ENCODE assay signal across 14 cellular contexts in the genomic region with DNA sequence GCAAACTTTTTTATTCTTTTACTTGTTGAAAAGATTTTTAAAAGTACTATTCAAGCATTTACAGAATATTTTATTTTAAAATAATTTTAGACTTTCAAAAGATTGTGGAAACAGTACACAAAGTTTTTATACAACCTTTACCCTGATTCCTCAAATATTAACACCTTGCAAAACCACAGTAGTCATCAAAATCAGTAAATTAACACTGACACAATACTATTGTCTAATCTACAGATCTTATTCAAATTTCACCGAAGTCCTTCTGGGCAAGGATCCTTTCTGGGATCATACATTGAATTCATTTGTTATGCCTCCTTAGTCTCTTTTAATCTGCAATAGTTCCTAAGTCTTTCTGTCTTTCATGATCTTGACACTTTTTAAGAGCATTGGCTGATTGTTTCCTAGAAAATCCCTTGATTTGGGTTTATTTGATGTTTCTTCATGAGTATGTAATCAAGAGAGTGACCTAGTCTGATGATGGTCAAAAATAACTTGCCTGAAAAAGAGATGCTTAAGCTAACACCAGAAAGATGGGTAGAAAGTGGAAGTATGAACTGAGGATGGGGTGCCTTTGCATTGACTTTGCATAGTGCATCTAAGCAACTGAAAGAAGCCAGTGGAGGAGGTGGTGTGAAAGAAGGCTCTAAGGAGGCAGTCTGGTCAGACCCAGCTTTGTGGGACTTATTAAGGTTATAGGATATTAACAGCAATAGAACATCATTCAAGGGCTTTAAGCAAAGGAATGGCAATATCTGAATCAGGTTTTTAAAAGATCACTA. TPM values are rescaled to one million over a fixed set of nuclear protein-coding genes. Genes with fewer than 3 reads are reported as not detected.
DNase-seq lines count a peak whose midpoint lies in the region; ATAC-seq, FAIRE-seq and TF ChIP-seq lines count a peak whose summit lies in the region.
"Had no signal": no experiment of that assay in that cellular context is flagged by ENCODE, and none has a peak within 500 bp of the region (broad histone marks: within the 10 kb centered on the region; RNA-seq: fewer than 3 reads in every experiment).

No MANE protein-coding gene starts in this region.

- TF ChIP-seq RAD21 in GM12878 (IDR thresholded peaks at IDR 0.05; ENCODE audit: insufficient read depth, low read depth, low read length) = no peak

- H3K27me3 ChIP-seq in GM12878 (replicated peaks in 1 of 2; ENCODE audit: control insufficient read depth in 2 of 2, insufficient read depth in 2 of 2, low read length in 1 of 2) (no peaks in the 10 kb centered on the region), ovary (no peaks in the 10 kb centered on the region)
- H3K27me3 ChIP-seq: pancreas had no signal

- no peak for TF ChIP-seq CTCF in GM12878 (IDR thresholded peaks at IDR 0.05 in 2 of 3, conservative IDR thresholded peaks at IDR 0.05 in 1 of 3; ENCODE audit: control insufficient read depth in 2 of 3, extremely low read depth in 1 of 3, insufficient read depth in 1 of 3, low read depth in 3 of 3, low read length in 3 of 3)
- TF ChIP-seq CTCF in ovary (IDR thresholded peaks at IDR 0.05) = no peak

- TF ChIP-seq EP300 in GM12878 (IDR thresholded peaks at IDR 0.05; ENCODE audit: borderline replicate concordance in 1 of 2, control insufficient read depth in 1 of 2, low read depth in 2 of 2, low read length in 2 of 2) = no peak
- TF ChIP-seq EP300 in ovary (IDR thresholded peaks at IDR 0.05) = no peak

- 12% methylated on average over 1 of the region's 1 CpG for WGBS in GM12878 (ENCODE audit: insufficient coverage, insufficient replicate concordance, low lambda C conversion rate, missing lambda C conversion rate)
- 91 to 98% (median 95%) methylated on average over 1 of the region's 1 CpG for WGBS in ovary, 3 donors

- H3K36me3 ChIP-seq in GM12878 (ENCODE audit: control insufficient read depth in 2 of 2, insufficient read depth in 2 of 2, low read length in 1 of 2) = no peaks in the 10 kb centered on the region
- H3K36me3 ChIP-seq in ovary = no peaks in the 10 kb centered on the region
- H3K36me3 ChIP-seq: pancreas had no signal

- peaks cover 91% of the 10 kb centered on the region for H3K79me2 ChIP-seq in GM12878 (ENCODE audit: control insufficient read depth, insufficient read depth, low read length)

- POLR2A ChIA-PET in GM12878 (lab: Charles Lee) = interaction anchor here (2.2 to 13.1 kb wide), 2 partner anchors 10 to 11 kb away, joined by 7 to 248 read pairs; no protein-coding TSS in a partner anchor

- BruUV-seq in GM12878 (replicated peaks; lab: Mats Ljungman, UMichigan) = no TSS peak

- DNase-seq in GM12878 (ENCODE audit: low read depth, low spot score) = no peak
- DNase-seq in NCI-H82 treated with DMSO at 0.1 percent for 48 hours (lab: John Stamatoyannopoulos, UW; ENCODE audit: unreplicated experiment) = no peak
- no peak for DNase-seq in ovary
- DNase-seq in DMS 273 treated with DMSO at 0.1 percent for 48 hours (lab: John Stamatoyannopoulos, UW) = no peak
- DNase-seq in head of caudate nucleus = no peak
- DNase-seq: activated gamma-delta T cell, left colon, NCI-H1930, pancreas, trophoblast cell had no signal

- FAIRE-seq in GM12878 (lab: Jason Lieb, UNC) = peak; percentile 49
- FAIRE-seq: pancreas had no signal

- no peak overlapping the region; the same call in 1 of the 2 replicates for H2AFZ ChIP-seq in GM12878 (ENCODE audit: control insufficient read depth, low read depth, low read length)

- H3K27ac ChIP-seq in GM12878 (ENCODE audit: control insufficient read depth, insufficient read depth) (peak overlapping the region; percentile 61), ovary (no peak overlapping the region)
- H3K27ac ChIP-seq: pancreas had no signal

- peaks cover 47% of the 10 kb centered on the region for H3K4me1 ChIP-seq in GM12878 (ENCODE audit: control insufficient read depth, insufficient read depth, low read length)
- peaks cover 8% of the 10 kb centered on the region for H3K4me1 ChIP-seq in ovary (ENCODE audit: insufficient read depth)
- H3K4me1 ChIP-seq: pancreas had no signal

- intact Hi-C loops in GM12878 (cut with micrococcal nuclease; ENCODE audit: unreplicated experiment) = loop anchor here (10.0 kb wide), 1 partner anchor 525 kb away; a partner anchor contains a TSS
- intact Hi-C loops in ovary (cut with DNase I) = no loop called here
- intact Hi-C loops in head of caudate nucleus (cut with DNase I) = no loop called here

- H4K20me1 ChIP-seq in GM12878 (ENCODE audit: control insufficient read depth, insufficient read depth) = no peaks in the 10 kb centered on the region

- peak; percentile 58 for ATAC-seq in GM18858 (IDR thresholded peaks at IDR 0.05; ENCODE audit: unreplicated experiment)
- ATAC-seq in GM21515 (IDR thresholded peaks at IDR 0.05; ENCODE audit: unreplicated experiment) = peak; percentile 69
- ATAC-seq in HG03103 (IDR thresholded peaks at IDR 0.05; ENCODE audit: low read depth, unreplicated experiment) = peak; percentile 59
- ATAC-seq in GM12878 = peak; percentile 59
- ATAC-seq: left colon, pancreas had no signal

- no peak overlapping the region; the same call in 1 of the 2 replicates for H3K9ac ChIP-seq in GM12878 (ENCODE audit: control insufficient read depth, insufficient read depth, low read length)

- CTCF ChIA-PET in GM12878 (lab: Yijun Ruan, JAX) = interaction anchor here (0.7 to 9.8 kb wide), 4 partner anchors 10 to 110 kb away, joined by 3 to 116 read pairs (median 38); a partner anchor contains a TSS

- no peak for TF ChIP-seq POLR2A in GM12878 (IDR thresholded peaks at IDR 0.05; ENCODE audit: low read depth, low read length)
- TF ChIP-seq POLR2A in ovary (IDR thresholded peaks at IDR 0.05) = no peak

- H3K4me3 ChIP-seq in GM12878 = peak overlapping the region; percentile 34
- H3K4me3 ChIP-seq in ovary = no peak overlapping the region
- H3K4me3 ChIP-seq: pancreas had no signal

- in situ Hi-C loops in GM12878 (cut with MboI) = no loop called here

- SMC1A ChIA-PET in GM12878 (lab: Charles Lee; ENCODE audit: uncharacterized antibody, unreplicated experiment) = interaction anchor here (0.6 to 12.6 kb wide), 8 partner anchors 10 to 103 kb away, joined by 3 to 329 read pairs (median 42); a partner anchor contains a TSS

- RAD21 ChIA-PET in GM12878 (lab: Charles Lee; ENCODE audit: unreplicated experiment) = interaction anchor here (0.6 to 13.0 kb wide), 5 partner anchors 11 to 270 kb away, joined by 3 to 249 read pairs (median 3); no protein-coding TSS in a partner anchor

- no peaks in the 10 kb centered on the region for H3K9me3 ChIP-seq in GM12878 (replicated peaks; ENCODE audit: control insufficient read depth, insufficient read depth, low read length)
- no peaks in the 10 kb centered on the region for H3K9me3 ChIP-seq in ovary
- H3K9me3 ChIP-seq: pancreas had no signal

- H3K4me2 ChIP-seq in GM12878 (ENCODE audit: control insufficient read depth, insufficient read depth) = peak overlapping the region; percentile 77

TF ChIP-seq in GM12878, 131 proteins besides CTCF, POLR2A, EP300 and RAD21:
- 0 out of 2 replicates have a peak, but pooled peaks have one; percentile 24 for TF ChIP-seq MEF2A (IDR thresholded peaks at IDR 0.05; ENCODE audit: insufficient read depth, low read depth, low read length)
- no peak for TF ChIP-seq ZSCAN29 (IDR thresholded peaks at IDR 0.05)
- peak; percentile 90; the same call in 2 of the 3 replicates for TF ChIP-seq POU2F2 (IDR thresholded peaks at IDR 0.05; ENCODE audit: borderline replicate concordance, low read depth, low read length)
- TF ChIP-seq HDGF (IDR thresholded peaks at IDR 0.05) = 0 out of 2 replicates have a peak, but pooled peaks have one; percentile 34
- TF ChIP-seq FOS (IDR thresholded peaks at IDR 0.05; ENCODE audit: borderline replicate concordance, extremely low read depth, insufficient read length) = no peak

RNA-seq across cellular contexts. Expression of a gene that starts 9.7 kb away (rescaled TPM):
- 253 and 256 TPM in 2 replicates for total RNA-seq in GM12878 (2013; cell fraction: nucleolus; rRNA removed)
- total RNA-seq in GM12878 (2014; rRNA removed) (44.1 and 48.9 TPM in 2 replicates), GM12878 (2014; rRNA removed; fragmentation: Illumina TruSeq; extraction: Trizol) (28.8 and 29.0 TPM in 2 replicates), GM12878 (2021) (24.8 and 26.3 TPM in 2 replicates), ovary (10 to 100 TPM; 12.8 to 39.6 (median 16.9) TPM)
- 5.7 TPM for polyA plus RNA-seq in GM12878 (2011; ENCODE audit: low read depth)
- polyA plus RNA-seq in GM12878 (2011; rRNA removed) (42.1 and 55.8 TPM in 2 replicates), GM12878 (2014; fragmentation: Illumina TruSeq; extraction: Trizol) (24.5 and 29.6 TPM in 2 replicates), GM12878 (2014; fragmentation: Nextera tagmentation; extraction: Ambion mirVana) (10 to 100 TPM in 1 of 2 experiments, 1 to 10 TPM in 1; 7.5 to 13.0 TPM), GM12878 (2014; rRNA removed) (21.2 and 29.6 TPM in 2 replicates), GM12878 (2016; fragmentation: Nextera tagmentation; extraction: Ambion mirVana) (10 to 100 TPM; 21.0 to 21.5 TPM), ovary (10 to 100 TPM in 1 of 2 donors, 1 to 10 TPM in 1; 7.9 to 12.8 TPM)
- 24.9 and 36.8 TPM in 2 replicates for polyA plus RNA-seq in GM12878 (2011; cell fraction: cytosol; rRNA removed)
- 48.4 and 51.8 TPM in 2 replicates for polyA plus RNA-seq in GM12878 (2011; cell fraction: nucleus; rRNA removed)
- 9.4 and 15.2 TPM in 2 replicates for polyA plus RNA-seq in GM12878 (2012)
- polyA minus RNA-seq in GM12878 (2011; rRNA and poly(A)+ RNA removed) = 28.0 and 32.3 TPM in 2 replicates
- polyA minus RNA-seq in GM12878 (2011; cell fraction: cytosol; rRNA and poly(A)+ RNA removed) = 9.8 and 14.3 TPM in 2 replicates
- 60.7 and 118 TPM in 2 replicates for polyA minus RNA-seq in GM12878 (2011; cell fraction: nucleus; rRNA and poly(A)+ RNA removed)

RNA-seq across cellular contexts. Expression of a gene that starts 38.1 kb away (rescaled TPM):
- total RNA-seq in GM12878 (2013; cell fraction: nucleolus; rRNA removed) = not detected in 2 replicates
- total RNA-seq in GM12878 (2014; rRNA removed) (0.54 and 0.62 TPM in 2 replicates), GM12878 (2014; rRNA removed; fragmentation: Illumina TruSeq; extraction: Trizol) (0.51 and 0.98 TPM in 2 replicates), GM12878 (2021) (0.48 and 0.56 TPM in 2 replicates), ovary (under 1 TPM in 1 of 7 donors, not detected in 6; 0.42 TPM)
- polyA plus RNA-seq in GM12878 (2011; ENCODE audit: low read depth) = 0.16 TPM
- polyA plus RNA-seq in GM12878 (2011; rRNA removed) (0.52 and 0.59 TPM in 2 replicates), GM12878 (2014; fragmentation: Illumina TruSeq; extraction: Trizol) (0.95 and 1.1 TPM in 2 replicates), GM12878 (2014; fragmentation: Nextera tagmentation; extraction: Ambion mirVana) (1 to 10 TPM in 1 of 2 experiments, under 1 TPM in 1; 0.92 to 1.3 TPM), GM12878 (2014; rRNA removed) (0.59 and 0.96 TPM in 2 replicates), GM12878 (2016; fragmentation: Nextera tagmentation; extraction: Ambion mirVana) (under 1 TPM; 0.30 to 0.79 TPM), ovary (under 1 TPM in 1 of 2 donors, not detected in 1; 0.63 TPM)
- polyA plus RNA-seq in GM12878 (2011; cell fraction: cytosol; rRNA removed) = 0.17 and 0.22 TPM in 2 replicates
- 0.16 TPM in 1 of 2 replicates, not detected in the other for polyA plus RNA-seq in GM12878 (2011; cell fraction: nucleus; rRNA removed)
- 0.08 and 0.16 TPM in 2 replicates for polyA plus RNA-seq in GM12878 (2012)
- 0.15 TPM in 1 of 2 replicates, not detected in the other for polyA minus RNA-seq in GM12878 (2011; rRNA and poly(A)+ RNA removed)
- not detected in 2 replicates for polyA minus RNA-seq in GM12878 (2011; cell fraction: cytosol; rRNA and poly(A)+ RNA removed)
- polyA minus RNA-seq in GM12878 (2011; cell fraction: nucleus; rRNA and poly(A)+ RNA removed) = not detected in 2 replicates
- total RNA-seq: cerebellum had no signal
